Comparison of ENCODE assay signal across 18 cellular contexts in genomic region chr16:77739493-77739892, GRCh38. TPM values are rescaled to one million over a fixed set of nuclear protein-coding genes. Genes with fewer than 3 reads are reported as not detected.
DNase-seq lines count a peak whose midpoint lies in the region; ATAC-seq, FAIRE-seq and TF ChIP-seq lines count a peak whose summit lies in the region.
"Had no signal": no experiment of that assay in that cellular context is flagged by ENCODE, and none has a peak within 500 bp of the region (broad histone marks: within the 10 kb centered on the region; RNA-seq: fewer than 3 reads in every experiment).

No MANE protein-coding gene starts in this region.

- H3K27me3 ChIP-seq in BLaER1 (no peaks in the 10 kb centered on the region), astrocyte (ENCODE audit: insufficient read depth, low read length) (no peaks in the 10 kb centered on the region)

- H3K36me3 Mint-ChIP-seq in astrocyte (ENCODE audit: low read depth, unreplicated experiment) (no peaks in the 10 kb centered on the region), osteocyte (ENCODE audit: unreplicated experiment) (no peaks in the 10 kb centered on the region)

- H3K9me3 ChIP-seq in BLaER1 (peaks cover 12% of the 10 kb centered on the region), astrocyte (ENCODE audit: insufficient read depth, low read depth, low read length) (no peaks in the 10 kb centered on the region)
- H3K9me3 ChIP-seq: A549 had no signal

- H4K20me1 ChIP-seq in BLaER1 (no peaks in the 10 kb centered on the region), astrocyte (ENCODE audit: insufficient read depth, low read length) (no peaks in the 10 kb centered on the region)

- H3K4me3 Mint-ChIP-seq in astrocyte (ENCODE audit: unreplicated experiment), result no peak overlapping the region
- no peak overlapping the region for H3K4me3 Mint-ChIP-seq in osteocyte (ENCODE audit: unreplicated experiment)

- FAIRE-seq in HTR-8/SVneo (lab: Jason Lieb, UNC) (peak; percentile 20), astrocyte (lab: Jason Lieb, UNC) (no peak)
- FAIRE-seq: A549 had no signal

- POLR2A ChIA-PET in RWPE1 (lab: Yijun Ruan, JAX; ENCODE audit: low non-redundant PET), result no interaction called here

- H3K9ac ChIP-seq in BLaER1, result no peak overlapping the region
- no peak overlapping the region for H3K9ac ChIP-seq in astrocyte (ENCODE audit: low read length)

- DNase-seq in HTR-8/SVneo (ENCODE audit: insufficient read length, low spot score), result no peak
- peak; percentile 58 for DNase-seq in astrocyte (ENCODE audit: low read depth)
- peak; percentile 26 for DNase-seq in fibroblast of the aortic adventitia (ENCODE audit: low read depth)
- DNase-seq in osteocyte (ENCODE audit: extremely low spot score, unreplicated experiment), result no peak
- DNase-seq in RWPE1 (ENCODE audit: low spot score), result no peak
- DNase-seq: Calu3; H7; NCI-H1092 treated with DMSO at 0.1 percent for 48 hours; NCI-H1694 treated with DMSO at 0.1 percent for 48 hours; NCI-H69; NK-92 treated with Interleukin-12 subunit alpha and Interleukin-12 subunit beta, amount 100 ng/mL, for 24 hours; OCI-M1; T-helper 1 cell had no signal

- no peak for TF ChIP-seq CTCF in astrocyte (IDR thresholded peaks at IDR 0.05; ENCODE audit: insufficient read depth, low read depth, low read length)
- TF ChIP-seq CTCF in fibroblast of the aortic adventitia (IDR thresholded peaks at IDR 0.05; ENCODE audit: insufficient read depth, low read length), result no peak
- no peak for TF ChIP-seq CTCF in osteocyte (IDR thresholded peaks at IDR 0.05)
- TF ChIP-seq CTCF in RWPE1 (conservative IDR thresholded peaks at IDR 0.05; ENCODE audit: low read depth), result no peak

- no peak overlapping the region for H3K27ac Mint-ChIP-seq in astrocyte (ENCODE audit: unreplicated experiment)
- no peak overlapping the region for H3K27ac Mint-ChIP-seq in osteocyte (ENCODE audit: unreplicated experiment)

- H3K9me3 Mint-ChIP-seq in astrocyte (ENCODE audit: unreplicated experiment) (peaks cover under 1% of the 10 kb centered on the region), osteocyte (ENCODE audit: unreplicated experiment) (peaks cover 4% of the 10 kb centered on the region)

- no peaks in the 10 kb centered on the region for H3K36me3 ChIP-seq in BLaER1
- H3K36me3 ChIP-seq in astrocyte (ENCODE audit: insufficient read depth, low read length), result no peaks in the 10 kb centered on the region

- peaks cover 36% of the 10 kb centered on the region for H3K4me1 ChIP-seq in BLaER1
- H3K4me1 ChIP-seq in astrocyte (ENCODE audit: insufficient read depth, low read length), result no peaks in the 10 kb centered on the region
- H3K4me1 ChIP-seq: A549 had no signal

- H3K4me3 ChIP-seq in BLaER1 (no peak overlapping the region), astrocyte (ENCODE audit: insufficient read depth, low read depth, low read length) (no peak overlapping the region), fibroblast of the aortic adventitia (ENCODE audit: low read depth, low read length) (no peak overlapping the region)
- H3K4me3 ChIP-seq: A549 had no signal

- H2AFZ ChIP-seq in astrocyte (ENCODE audit: low read depth, low read length), result no peak overlapping the region

- H3K27me3 Mint-ChIP-seq in astrocyte (ENCODE audit: low read depth, unreplicated experiment), result no peaks in the 10 kb centered on the region
- no peaks in the 10 kb centered on the region for H3K27me3 Mint-ChIP-seq in osteocyte (ENCODE audit: unreplicated experiment)

- CTCF ChIA-PET in RWPE1 (lab: Yijun Ruan, JAX), result no interaction called here

- H3K4me1 Mint-ChIP-seq in astrocyte (ENCODE audit: low read depth, unreplicated experiment) (no peaks in the 10 kb centered on the region), osteocyte (ENCODE audit: unreplicated experiment) (no peaks in the 10 kb centered on the region)

- ATAC-seq in HG02981 (IDR thresholded peaks at IDR 0.05; ENCODE audit: unreplicated experiment) (no peak), GM19324 (IDR thresholded peaks at IDR 0.05; ENCODE audit: low FRiP score, unreplicated experiment) (no peak)
- ATAC-seq: A549 had no signal

- H3K79me2 ChIP-seq in astrocyte (ENCODE audit: insufficient read depth, low read length), result no peaks in the 10 kb centered on the region

- H3K4me2 ChIP-seq in BLaER1 (0 out of 2 replicates have a peak overlapping the region, but pooled peaks have one; percentile 17), astrocyte (ENCODE audit: low read length) (no peak overlapping the region)
- H3K4me2 ChIP-seq: A549 had no signal

- H3K27ac ChIP-seq in BLaER1 (no peak overlapping the region), astrocyte (ENCODE audit: low read depth, low read length) (no peak overlapping the region), RWPE1 (no peak overlapping the region)
- H3K27ac ChIP-seq: A549 had no signal

RNA-seq across cellular contexts. Expression of gene NUDT7, which starts 17.2 kb away (rescaled TPM):
- total RNA-seq in astrocyte, result 3.5 and 3.7 TPM in 2 replicates
- 5.8 and 9.2 TPM in 2 replicates for total RNA-seq in fibroblast of the aortic adventitia (ENCODE audit: low replicate concordance)
- 1.4 and 3.2 TPM in 2 replicates for total RNA-seq in osteocyte

RNA-seq across cellular contexts. Expression of gene VAT1L, which starts 48.9 kb away (rescaled TPM):
- total RNA-seq in astrocyte (1.1 and 3.3 TPM in 2 replicates), fibroblast of the aortic adventitia (ENCODE audit: low replicate concordance) (4.6 and 12.2 TPM in 2 replicates), osteocyte (not detected in 2 replicates)
- total RNA-seq: Calu3, SK-MEL-5 had no signal

Comparison
In these comparisons a context has a peak if more than half of its experiments do, and no peak if none do; other contexts are left out.
1. DNase-seq: peak in astrocyte (single experiment) and fibroblast of the aortic adventitia (single experiment); none in HTR-8/SVneo (single experiment), osteocyte (single experiment) and RWPE1 (single experiment).